19 cellular contexts compared by ENCODE assay signal in the genomic region with DNA sequence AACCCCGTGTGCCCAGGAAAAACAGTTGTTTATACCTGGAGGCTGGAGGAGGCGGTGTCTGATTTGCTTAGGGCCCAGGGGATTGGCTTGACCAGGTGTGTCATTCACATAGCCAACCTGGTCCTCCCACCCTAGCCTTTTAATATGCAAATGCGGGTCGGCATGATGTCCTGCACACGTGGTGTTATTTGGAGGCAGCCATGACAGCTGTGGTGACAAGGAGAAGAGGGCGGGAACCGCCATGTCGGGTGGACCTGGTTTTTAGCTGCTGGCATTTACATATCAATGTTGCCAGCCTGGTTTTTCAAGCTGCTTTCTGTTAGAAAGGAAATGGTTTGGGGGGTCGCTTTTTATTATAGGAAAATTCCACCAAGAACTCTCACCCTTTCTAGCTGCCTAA.
"Had no signal": no experiment of that assay in that cellular context is flagged by ENCODE, and none has a peak within 500 bp of the region (broad histone marks: within the 10 kb centered on the region; RNA-seq: fewer than 3 reads in every experiment).

No MANE protein-coding gene starts in this region.

- H3K27ac ChIP-seq: esophagus squamous epithelium, parathyroid adenoma, thyroid gland had no signal

- H3K79me2 ChIP-seq: parathyroid adenoma had no signal

- H3K9ac ChIP-seq: parathyroid adenoma had no signal

- ATAC-seq: left lobe of liver; mucosa of descending colon; naive thymus-derived CD4-positive, alpha-beta T cell; stimulated activated memory B cell treated with anti-CD40 and anti-IgM and Interleukin-4, amounts not matched to agents 10 μg/mL and 1 μg/mL and 100 μg/mL, for 72 hours; T-helper 17 cell had no signal

- DNase-seq: activated CD4-positive, alpha-beta T cell treated with anti-CD3 and anti-CD28 coated beads, Interleukin-2, amount 10 ng/mL, durations not matched to agents 24 days and 14 days; activated CD4-positive, CD25-positive, alpha-beta regulatory T cell; activated naive CD4-positive, alpha-beta T cell; activated naive CD8-positive, alpha-beta T cell treated with anti-CD3 and anti-CD28 coated beads, Interleukin-2, amount 10 ng/mL, durations not matched to agents 7 days and 5 days; activated T-cell treated with anti-CD3 and anti-CD28 coated beads for 4 hours; cortex of kidney; effector CD4-positive, alpha-beta T cell; esophagus squamous epithelium; hippocampal formation; naive thymus-derived CD4-positive, alpha-beta T cell; T-helper 17 cell; thyroid gland had no signal

- FAIRE-seq: endothelial cell of umbilical vein, keratinocyte had no signal

- H3K36me3 ChIP-seq: esophagus squamous epithelium, neutrophil, thyroid gland had no signal

- H3K4me1 ChIP-seq: esophagus squamous epithelium, parathyroid adenoma, thyroid gland had no signal

- H3K4me3 ChIP-seq: esophagus squamous epithelium, mucosa of descending colon, thyroid gland had no signal

- H3K9me3 ChIP-seq: esophagus squamous epithelium, mucosa of descending colon, neutrophil, thyroid gland had no signal

- H3K27me3 ChIP-seq: esophagus squamous epithelium, neutrophil, thyroid gland had no signal
